1 cellular context compared by ENCODE assay signal in the genomic region with DNA sequence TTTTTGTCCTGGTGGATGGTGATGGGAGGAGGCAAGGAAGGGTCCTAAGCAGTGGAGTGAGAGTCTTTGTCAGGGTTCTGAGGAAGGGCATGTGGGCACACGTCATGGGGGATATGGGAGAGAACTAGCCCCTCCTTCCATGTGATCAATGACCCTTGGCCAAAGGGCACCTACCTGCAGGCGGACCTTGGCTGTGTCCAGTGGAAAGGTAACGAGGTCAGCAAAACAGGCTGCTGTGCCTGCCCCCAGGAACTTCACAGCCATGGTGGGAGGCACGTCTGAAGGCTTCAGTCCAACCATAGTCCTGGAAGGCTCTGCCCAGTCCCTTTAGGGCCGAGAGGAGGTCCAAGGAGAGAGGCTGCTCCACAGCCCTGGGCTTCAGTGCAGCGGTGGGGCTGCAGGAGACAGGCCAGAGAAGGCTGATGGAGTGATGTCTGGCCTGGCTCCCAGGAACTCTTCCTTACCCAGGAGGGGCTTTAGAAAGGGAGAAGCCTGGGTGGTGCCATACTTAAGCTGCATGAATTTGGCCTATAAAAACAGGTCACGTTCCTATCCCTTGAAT.
TF ChIP-seq lines count a peak whose summit lies in the region.

No MANE protein-coding gene starts in this region.

TF ChIP-seq in liver, 16 proteins besides CTCF, POLR2A, EP300 and RAD21:
- peak in 1 of 2 donors; percentile 22 for TF ChIP-seq RXRA (IDR thresholded peaks at IDR 0.05)
- TF ChIP-seq, protein P1, sequence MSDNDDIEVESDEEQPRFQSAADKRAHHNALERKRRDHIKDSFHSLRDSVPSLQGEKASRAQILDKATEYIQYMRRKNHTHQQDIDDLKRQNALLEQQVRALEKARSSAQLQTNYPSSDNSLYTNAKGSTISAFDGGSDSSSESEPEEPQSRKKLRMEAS (IDR thresholded peaks at IDR 0.05), result no peak
- TF ChIP-seq, protein P2, sequence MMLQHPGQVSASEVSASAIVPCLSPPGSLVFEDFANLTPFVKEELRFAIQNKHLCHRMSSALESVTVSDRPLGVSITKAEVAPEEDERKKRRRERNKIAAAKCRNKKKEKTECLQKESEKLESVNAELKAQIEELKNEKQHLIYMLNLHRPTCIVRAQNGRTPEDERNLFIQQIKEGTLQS (IDR thresholded peaks at IDR 0.05), result no peak
- TF ChIP-seq HNF4A (conservative IDR thresholded peaks at IDR 0.05), result peak; percentile 70 to 86
- TF ChIP-seq SP1 (IDR thresholded peaks at IDR 0.05), result no peak
- TF ChIP-seq HNF4G (IDR thresholded peaks at IDR 0.05), result peak; percentile 31
- TF ChIP-seq FOXA2 (IDR thresholded peaks at IDR 0.05), result no peak
- TF ChIP-seq EGR1 (IDR thresholded peaks at IDR 0.05; ENCODE audit: low read depth in 2 of 2), result no peak
- no peak for TF ChIP-seq TAF1 (conservative IDR thresholded peaks at IDR 0.05)
- TF ChIP-seq, protein P3, sequence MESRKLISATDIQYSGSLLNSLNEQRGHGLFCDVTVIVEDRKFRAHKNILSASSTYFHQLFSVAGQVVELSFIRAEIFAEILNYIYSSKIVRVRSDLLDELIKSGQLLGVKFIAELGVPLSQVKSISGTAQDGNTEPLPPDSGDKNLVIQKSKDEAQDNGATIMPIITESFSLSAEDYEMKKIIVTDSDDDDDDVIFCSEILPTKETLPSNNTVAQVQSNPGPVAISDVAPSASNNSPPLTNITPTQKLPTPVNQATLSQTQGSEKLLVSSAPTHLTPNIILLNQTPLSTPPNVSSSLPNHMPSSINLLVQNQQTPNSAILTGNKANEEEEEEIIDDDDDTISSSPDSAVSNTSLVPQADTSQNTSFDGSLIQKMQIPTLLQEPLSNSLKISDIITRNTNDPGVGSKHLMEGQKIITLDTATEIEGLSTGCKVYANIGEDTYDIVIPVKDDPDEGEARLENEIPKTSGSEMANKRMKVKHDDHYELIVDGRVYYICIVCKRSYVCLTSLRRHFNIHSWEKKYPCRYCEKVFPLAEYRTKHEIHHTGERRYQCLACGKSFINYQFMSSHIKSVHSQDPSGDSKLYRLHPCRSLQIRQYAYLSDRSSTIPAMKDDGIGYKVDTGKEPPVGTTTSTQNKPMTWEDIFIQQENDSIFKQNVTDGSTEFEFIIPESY (IDR thresholded peaks at IDR 0.05), result no peak
